In genomic region chr6:143337201-143337949, GRCh38 we compare ENCODE assay signal across 9 cellular contexts.
DNase-seq lines count a peak whose midpoint lies in the region; ATAC-seq and TF ChIP-seq lines count a peak whose summit lies in the region.
"Had no signal": no experiment of that assay in that cellular context is flagged by ENCODE, and none has a peak within 500 bp of the region (broad histone marks: within the 10 kb centered on the region; RNA-seq: fewer than 3 reads in every experiment).

No MANE protein-coding gene starts in this region.

- peak; percentile 80 for ATAC-seq in HG03280 (IDR thresholded peaks at IDR 0.05; ENCODE audit: unreplicated experiment)
- ATAC-seq in HG02938 (IDR thresholded peaks at IDR 0.05; ENCODE audit: unreplicated experiment), result no peak

- H3K27ac ChIP-seq in neural progenitor cell, result no peak overlapping the region
- H3K27ac ChIP-seq: neutrophil had no signal

- H3K36me3 Mint-ChIP-seq in Caco-2 (ENCODE audit: insufficient read depth, unreplicated experiment) (no peaks in the 10 kb centered on the region), neural progenitor cell (peaks cover 8% of the 10 kb centered on the region)

- no peaks in the 10 kb centered on the region for H3K79me2 ChIP-seq in neural progenitor cell (ENCODE audit: low read depth)

- no peak overlapping the region for H3K9ac ChIP-seq in neural progenitor cell

- no peaks in the 10 kb centered on the region for H3K9me3 ChIP-seq in Caco-2
- no peaks in the 10 kb centered on the region for H3K9me3 ChIP-seq in neural progenitor cell (ENCODE audit: low read depth)
- H3K9me3 ChIP-seq: neutrophil had no signal

- no peaks in the 10 kb centered on the region for H3K9me3 Mint-ChIP-seq in Caco-2 (ENCODE audit: unreplicated experiment)
- no peaks in the 10 kb centered on the region for H3K9me3 Mint-ChIP-seq in neural progenitor cell

- no peak overlapping the region for H3K4me2 ChIP-seq in neural progenitor cell

- intact Hi-C loops in Caco-2 (cut with micrococcal nuclease; ENCODE audit: unreplicated experiment), result loop anchor here (1.0 to 2.0 kb wide), 2 partner anchors 90 to 645 kb away; no protein-coding TSS in a partner anchor

- POLR2A ChIA-PET in Caco-2 (lab: Charles Lee), result no interaction called here

- no peaks in the 10 kb centered on the region for H3K4me1 ChIP-seq in Caco-2
- H3K4me1 ChIP-seq in neural progenitor cell, result no peaks in the 10 kb centered on the region

- TF ChIP-seq CTCF in Caco-2 (IDR thresholded peaks at IDR 0.05; ENCODE audit: insufficient read depth in 1 of 2, low read depth in 1 of 2, low read length in 1 of 2, severe bottlenecking in 1 of 2, unreplicated experiment in 1 of 2) (peak; percentile 57 to 61), WI38 (IDR thresholded peaks at IDR 0.05; ENCODE audit: low read depth, low read length) (peak; percentile 62), neural progenitor cell (IDR thresholded peaks at IDR 0.05) (peak; percentile 68)

- H3K4me1 Mint-ChIP-seq in Caco-2 (ENCODE audit: low read depth, unreplicated experiment), result no peaks in the 10 kb centered on the region
- peaks cover 11% of the 10 kb centered on the region for H3K4me1 Mint-ChIP-seq in neural progenitor cell

- no TSS peak for BruUV-seq in Caco-2 (replicated peaks; lab: Mats Ljungman, UMichigan)

- no peaks in the 10 kb centered on the region for H3F3A ChIP-seq in neural progenitor cell (ENCODE audit: low read depth)

- H3K4me3 Mint-ChIP-seq in Caco-2 (ENCODE audit: unreplicated experiment), result no peak overlapping the region
- H3K4me3 Mint-ChIP-seq in neural progenitor cell, result no peak overlapping the region

- no peak overlapping the region for H2AFZ ChIP-seq in neural progenitor cell (replicated peaks)

- H3K27me3 ChIP-seq in Caco-2 (replicated peaks; ENCODE audit: control insufficient read depth, insufficient read depth, low read length), result no peaks in the 10 kb centered on the region
- H3K27me3 ChIP-seq in neural progenitor cell, result no peaks in the 10 kb centered on the region
- H3K27me3 ChIP-seq: neutrophil had no signal

- H3K4me3 ChIP-seq in Caco-2 (ENCODE audit: low read depth, low read length), result no peak overlapping the region
- H3K4me3 ChIP-seq in WI38 (ENCODE audit: low read depth, low read length), result no peak overlapping the region
- H3K4me3 ChIP-seq in neural progenitor cell, result no peak overlapping the region

- DNase-seq in Caco-2, result peak; percentile 62 to 73
- DNase-seq in effector CD4-positive, alpha-beta T cell, result peak; percentile 27
- peak; percentile 70 for DNase-seq in neural progenitor cell (ENCODE audit: low spot score)
- DNase-seq in 8988T, result no peak
- no peak for DNase-seq in Ammon's horn (ENCODE audit: low spot score)

- no peaks in the 10 kb centered on the region for H4K20me1 ChIP-seq in neural progenitor cell (ENCODE audit: low read depth)

- CTCF ChIA-PET in Caco-2 (lab: Charles Lee), result interaction anchor here (0.7 to 1.8 kb wide), 3 partner anchors 90 to 645 kb away, joined by 3 to 5 read pairs (median 3); no protein-coding TSS in a partner anchor

- H3K27me3 Mint-ChIP-seq in Caco-2 (ENCODE audit: insufficient read depth, unreplicated experiment) (no peaks in the 10 kb centered on the region), neural progenitor cell (ENCODE audit: insufficient read depth, low read depth) (no peaks in the 10 kb centered on the region)

- no peak overlapping the region for H3K27ac Mint-ChIP-seq in Caco-2 (ENCODE audit: unreplicated experiment)
- no peak overlapping the region for H3K27ac Mint-ChIP-seq in neural progenitor cell

- H3K36me3 ChIP-seq in Caco-2 (ENCODE audit: control insufficient read depth, insufficient read depth, low read length), result no peaks in the 10 kb centered on the region
- H3K36me3 ChIP-seq in neural progenitor cell, result no peaks in the 10 kb centered on the region
- H3K36me3 ChIP-seq: neutrophil had no signal

Comparison
In these comparisons a context has a peak if more than half of its experiments do, and no peak if none do; other contexts are left out.
1. DNase-seq: peak in Caco-2 (2 of 2), effector CD4-positive, alpha-beta T cell (single experiment) and neural progenitor cell (single experiment); none in 8988T (single experiment) and Ammon's horn (single experiment).
2. Peak in every context shown above with its lines, with median percentiles within 50 percentile points of each other: CTCF ChIP-seq.